29 cellular contexts compared by ENCODE assay signal in the genomic region with DNA sequence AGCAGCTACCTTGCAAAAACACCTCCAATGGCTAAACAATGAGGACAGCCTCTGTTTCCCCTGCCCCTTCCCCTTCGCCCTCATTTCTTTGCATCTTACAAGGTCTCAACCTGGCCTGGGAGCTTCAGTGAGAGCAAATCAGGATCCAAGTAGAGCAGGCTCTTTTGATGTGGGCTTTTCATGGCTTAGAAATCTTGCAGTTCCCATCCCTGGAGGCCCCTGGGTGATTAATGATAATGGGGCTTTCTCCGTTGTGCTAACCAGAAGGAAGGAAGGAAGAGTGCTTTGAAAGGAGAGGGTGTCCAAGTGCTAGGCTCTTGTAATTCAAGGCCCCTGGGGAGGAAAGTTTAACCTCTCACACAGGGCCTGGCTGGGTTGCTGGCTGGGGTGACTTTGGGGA. TPM values are rescaled to one million over a fixed set of nuclear protein-coding genes. Genes with fewer than 3 reads are reported as not detected.
"Had no signal": no experiment of that assay in that cellular context is flagged by ENCODE, and none has a peak within 500 bp of the region (broad histone marks: within the 10 kb centered on the region; RNA-seq: fewer than 3 reads in every experiment).

No MANE protein-coding gene starts in this region.

- H3K4me1 Mint-ChIP-seq: naive thymus-derived CD4-positive, alpha-beta T cell; stimulated activated memory B cell treated with anti-CD40 and anti-IgM and Interleukin-4, amounts not matched to agents 10 μg/mL and 1 μg/mL and 100 μg/mL, for 72 hours; stimulated activated naive CD8-positive, alpha-beta T cell treated with anti-CD3 and anti-CD28 coated beads, Interleukin-15, amount 100 ng/mL, for 72 hours had no signal

- H3K9me3 Mint-ChIP-seq: natural killer cell treated with Interleukin-12 subunit alpha and Interleukin-12 subunit beta and Interleukin-15 and Interleukin-18, amount 100 ng/mL, for 72 hours; stimulated activated naive CD8-positive, alpha-beta T cell treated with anti-CD3 and anti-CD28 coated beads, Interleukin-15, amount 100 ng/mL, for 72 hours; type B pancreatic cell had no signal

- H3K9me3 ChIP-seq: left lung, lower lobe of right lung, mucosa of descending colon, ovary, right atrium auricular region, right lobe of liver, tibial nerve, uterus had no signal

- ATAC-seq: left cardiac atrium; left lung; lower lobe of right lung; mucosa of descending colon; naive thymus-derived CD4-positive, alpha-beta T cell; natural killer cell treated with Interleukin-12 subunit alpha and Interleukin-12 subunit beta and Interleukin-15 and Interleukin-18, amount 100 ng/mL, for 72 hours; right lobe of liver; stimulated activated memory B cell treated with anti-CD40 and anti-IgM and Interleukin-4, amounts not matched to agents 10 μg/mL and 1 μg/mL and 100 μg/mL, for 72 hours; stimulated activated naive CD8-positive, alpha-beta T cell treated with anti-CD3 and anti-CD28 coated beads, Interleukin-15, amount 100 ng/mL, for 72 hours had no signal

- H3K27me3 Mint-ChIP-seq: stimulated activated memory B cell treated with anti-CD40 and anti-IgM and Interleukin-4, amounts not matched to agents 10 μg/mL and 1 μg/mL and 100 μg/mL, for 72 hours had no signal

- H2AFZ ChIP-seq: neural progenitor cell had no signal

- DNase-seq: hippocampal formation; kidney glomerular epithelial cell; left cardiac atrium; left lung; lower lobe of right lung; mammary epithelial cell; mesendoderm; midbrain; mucosa of descending colon; naive thymus-derived CD4-positive, alpha-beta T cell; ovary; right lobe of liver; stimulated activated CD4-positive, alpha-beta T cell treated with anti-CD3 and anti-CD28 coated beads, Interleukin-1b, Interleukin-23, amount 100 ng/mL, for 48 hours; stimulated activated CD4-positive, alpha-beta T cell treated with anti-CD3 and anti-CD28 coated beads, Interleukin-2, amount 100 ng/mL, for 48 hours; stimulated activated CD4-positive, alpha-beta T cell treated with anti-CD3 and anti-CD28 coated beads, Interleukin-4, amount 100 ng/mL, for 4 hours; stimulated activated CD8-positive, alpha-beta memory T cell treated with anti-CD3 and anti-CD28 coated beads, Interleukin-4, amount 100 ng/mL, for 48 hours; stimulated activated naive CD4-positive, alpha-beta T cell treated with Interleukin-2 at 50 U/mL for 16 hours; stimulated activated naive CD8-positive, alpha-beta T cell treated with anti-CD3 and anti-CD28 coated beads, Interleukin-15, amount 100 ng/mL, for 72 hours; substantia nigra; uterus had no signal

- H3K27me3 ChIP-seq: neural progenitor cell, ovary, right atrium auricular region, right lobe of liver, uterus had no signal

- H3K9ac ChIP-seq: neural progenitor cell had no signal

- H3K4me2 ChIP-seq: neural progenitor cell, smooth muscle cell had no signal

- H3K27ac Mint-ChIP-seq: naive thymus-derived CD4-positive, alpha-beta T cell; natural killer cell treated with Interleukin-12 subunit alpha and Interleukin-12 subunit beta and Interleukin-15 and Interleukin-18, amount 100 ng/mL, for 72 hours; neural progenitor cell; progenitor cell of endocrine pancreas; stimulated activated memory B cell treated with anti-CD40 and anti-IgM and Interleukin-4, amounts not matched to agents 10 μg/mL and 1 μg/mL and 100 μg/mL, for 72 hours; stimulated activated naive CD8-positive, alpha-beta T cell treated with anti-CD3 and anti-CD28 coated beads, Interleukin-15, amount 100 ng/mL, for 72 hours; type B pancreatic cell had no signal

- H3K4me1 ChIP-seq: left lung, lower lobe of right lung, right atrium auricular region, right lobe of liver, tibial nerve, uterus had no signal

- H3K27ac ChIP-seq: left lung, lower lobe of right lung, neural progenitor cell, ovary, right atrium auricular region, right lobe of liver, tibial nerve, uterus had no signal

- H3K36me3 Mint-ChIP-seq: naive thymus-derived CD4-positive, alpha-beta T cell; natural killer cell treated with Interleukin-12 subunit alpha and Interleukin-12 subunit beta and Interleukin-15 and Interleukin-18, amount 100 ng/mL, for 72 hours; neural progenitor cell; stimulated activated memory B cell treated with anti-CD40 and anti-IgM and Interleukin-4, amounts not matched to agents 10 μg/mL and 1 μg/mL and 100 μg/mL, for 72 hours; type B pancreatic cell had no signal

- H3K4me3 ChIP-seq: left lung, lower lobe of right lung, mucosa of descending colon, neural progenitor cell, ovary, right atrium auricular region, right lobe of liver, smooth muscle cell, tibial nerve, uterus had no signal

- H3K36me3 ChIP-seq: left lung, lower lobe of right lung, neural progenitor cell, ovary, right atrium auricular region, right lobe of liver, tibial nerve, uterus had no signal

- H3K4me3 Mint-ChIP-seq: naive thymus-derived CD4-positive, alpha-beta T cell; natural killer cell treated with Interleukin-12 subunit alpha and Interleukin-12 subunit beta and Interleukin-15 and Interleukin-18, amount 100 ng/mL, for 72 hours; neural progenitor cell; stimulated activated memory B cell treated with anti-CD40 and anti-IgM and Interleukin-4, amounts not matched to agents 10 μg/mL and 1 μg/mL and 100 μg/mL, for 72 hours; stimulated activated naive CD8-positive, alpha-beta T cell treated with anti-CD3 and anti-CD28 coated beads, Interleukin-15, amount 100 ng/mL, for 72 hours; type B pancreatic cell had no signal

RNA-seq across cellular contexts. Expression of gene IRX3, which starts 18.5 kb away (rescaled TPM):
- total RNA-seq: natural killer cell treated with Interleukin-12 subunit alpha and Interleukin-12 subunit beta and Interleukin-15 and Interleukin-18, amount 100 ng/mL, for 72 hours; temporal lobe had no signal
- polyA plus RNA-seq: naive thymus-derived CD4-positive, alpha-beta T cell had no signal
